ENCODE assay signal across 19 cellular contexts in genomic region chr18:43542016-43542415, GRCh38.
DNase-seq lines count a peak whose midpoint lies in the region; ATAC-seq lines count a peak whose summit lies in the region.
"Had no signal": no experiment of that assay in that cellular context is flagged by ENCODE, and none has a peak within 500 bp of the region (broad histone marks: within the 10 kb centered on the region; RNA-seq: fewer than 3 reads in every experiment).

No MANE protein-coding gene starts in this region.

- H3K18ac ChIP-seq in mesendoderm (ENCODE audit: low read length) (no peak overlapping the region), neuronal stem cell (ENCODE audit: low read length) (no peak overlapping the region)

- H3K9me3 ChIP-seq in neuronal stem cell (replicated peaks in 1 of 2; ENCODE audit: control insufficient read depth in 2 of 2, insufficient read depth in 1 of 2, low read depth in 1 of 2, low read length in 2 of 2), result no peaks in the 10 kb centered on the region
- H3K9me3 ChIP-seq: BLaER1 had no signal

- H3K79me2 ChIP-seq in mesendoderm (ENCODE audit: control insufficient read depth, insufficient read depth, low read length), result no peaks in the 10 kb centered on the region

- no peak overlapping the region for H4K8ac ChIP-seq in mesendoderm (ENCODE audit: low read depth, low read length)
- no peak overlapping the region for H4K8ac ChIP-seq in neuronal stem cell (ENCODE audit: low read depth, low read length)

- H3K4me3 ChIP-seq in mesendoderm (ENCODE audit: low read length) (no peak overlapping the region), neuronal stem cell (ENCODE audit: low read length in 2 of 2) (no peak overlapping the region)
- H3K4me3 ChIP-seq: BLaER1 had no signal

- H4K5ac ChIP-seq in mesendoderm (ENCODE audit: low read length), result no peak overlapping the region

- H2AK5ac ChIP-seq in mesendoderm (ENCODE audit: low read length) (no peak overlapping the region), neuronal stem cell (ENCODE audit: low read depth, low read length) (no peak overlapping the region)

- H3K9ac ChIP-seq in mesendoderm (ENCODE audit: low read length) (no peak overlapping the region), neuronal stem cell (ENCODE audit: low read depth, low read length, poor library complexity) (no peak overlapping the region)
- H3K9ac ChIP-seq: BLaER1 had no signal

- peak; percentile 20 for DNase-seq in COLO829 (ENCODE audit: low spot score)
- peak; percentile 1 for DNase-seq in NCI-H82 treated with DMSO at 0.1 percent for 48 hours (lab: John Stamatoyannopoulos, UW; ENCODE audit: unreplicated experiment)
- peak; percentile 60 for DNase-seq in SK-N-DZ (ENCODE audit: low spot score)
- peak; percentile 4 for DNase-seq in mesendoderm
- DNase-seq in amygdala (lab: John Stamatoyannopoulos, UW), result no peak
- no peak for DNase-seq in neuronal stem cell (ENCODE audit: low spot score)
- DNase-seq in NAMALWA (ENCODE audit: low spot score), result no peak
- DNase-seq: CD4-positive, CD25-positive, alpha-beta regulatory T cell; CD8-positive, alpha-beta T cell; DMS 273 treated with DMSO at 0.1 percent for 48 hours; DMS79; EL; GF-D8; GOT3; H7; HCEC 1CT had no signal

- H2BK12ac ChIP-seq in neuronal stem cell (ENCODE audit: low read length), result no peak overlapping the region

- H3K14ac ChIP-seq in neuronal stem cell (ENCODE audit: low read length), result no peak overlapping the region

- H2BK5ac ChIP-seq in mesendoderm (ENCODE audit: low read length) (no peak overlapping the region), neuronal stem cell (ENCODE audit: low read length) (no peak overlapping the region)

- H3K27me3 ChIP-seq in mesendoderm (ENCODE audit: insufficient read depth, low read length, poor library complexity), result no peaks in the 10 kb centered on the region
- no peaks in the 10 kb centered on the region for H3K27me3 ChIP-seq in neuronal stem cell (ENCODE audit: control insufficient read depth in 3 of 3, insufficient read depth in 3 of 3, low read depth in 1 of 3, low read length in 3 of 3)
- H3K27me3 ChIP-seq: BLaER1 had no signal

- no peak for ATAC-seq in GM21528 (IDR thresholded peaks at IDR 0.05; ENCODE audit: low FRiP score, unreplicated experiment)
- ATAC-seq: CD8-positive, alpha-beta T cell had no signal

- no peak overlapping the region for H3K4ac ChIP-seq in mesendoderm (ENCODE audit: low read depth, low read length)
- H3K4ac ChIP-seq in neuronal stem cell (ENCODE audit: low read length), result no peak overlapping the region

- H3K23ac ChIP-seq in mesendoderm (ENCODE audit: low read length), result no peak overlapping the region
- no peak overlapping the region for H3K23ac ChIP-seq in neuronal stem cell (ENCODE audit: low read depth, low read length, poor library complexity)

- H3K36me3 ChIP-seq in mesendoderm (ENCODE audit: control insufficient read depth, insufficient read depth, low read length) (no peaks in the 10 kb centered on the region), neuronal stem cell (replicated peaks in 1 of 2; ENCODE audit: control insufficient read depth in 2 of 2, insufficient read depth in 2 of 2, low read length in 2 of 2) (no peaks in the 10 kb centered on the region)
- H3K36me3 ChIP-seq: BLaER1 had no signal

- H4K91ac ChIP-seq in neuronal stem cell (ENCODE audit: low read depth, low read length, poor library complexity), result no peak overlapping the region

- H2BK120ac ChIP-seq in mesendoderm (ENCODE audit: low read depth, low read length) (no peak overlapping the region), neuronal stem cell (ENCODE audit: low read depth, low read length) (no peak overlapping the region)

- no CpG with 5 or more reads among the region's 6 CpGs for WGBS in mesendoderm (ENCODE audit: extremely low coverage, insufficient coverage, low lambda C conversion rate)
- WGBS in neuronal stem cell (ENCODE audit: extremely low coverage in 2 of 2, insufficient read length in 2 of 2, insufficient replicate concordance in 1 of 2), 2 donors, result no CpG with 5 or more reads among the region's 6 CpGs

- H3K56ac ChIP-seq in mesendoderm (ENCODE audit: low read length), result no peak overlapping the region

- H3K4me1 ChIP-seq in mesendoderm (ENCODE audit: control insufficient read depth, low read depth, low read length) (no peaks in the 10 kb centered on the region), neuronal stem cell (ENCODE audit: control insufficient read depth in 2 of 2, insufficient read depth in 1 of 2, low read depth in 1 of 2, low read length in 2 of 2) (no peaks in the 10 kb centered on the region)
- H3K4me1 ChIP-seq: BLaER1 had no signal

- H3K4me2 ChIP-seq in mesendoderm (ENCODE audit: low read length) (no peak overlapping the region), neuronal stem cell (ENCODE audit: insufficient read depth, low read length, poor library complexity, severe bottlenecking) (no peak overlapping the region)
- H3K4me2 ChIP-seq: BLaER1 had no signal

- H3K27ac ChIP-seq in mesendoderm (ENCODE audit: low read depth, low read length), result no peak overlapping the region
- no peak overlapping the region for H3K27ac ChIP-seq in neuronal stem cell (replicated peaks; ENCODE audit: low read length)
- H3K27ac ChIP-seq: BLaER1, C4-2B had no signal

- H2AFZ ChIP-seq in neuronal stem cell (ENCODE audit: low read length), result no peak overlapping the region

- H3K79me1 ChIP-seq in mesendoderm (ENCODE audit: low read length) (no peaks in the 10 kb centered on the region), neuronal stem cell (ENCODE audit: low read depth, low read length) (no peaks in the 10 kb centered on the region)

- H2BK15ac ChIP-seq in mesendoderm (replicated peaks; ENCODE audit: low read depth), result no peak overlapping the region
- H2BK15ac ChIP-seq in neuronal stem cell (ENCODE audit: low read length), result no peak overlapping the region

Comparison
In these comparisons a context has a peak if more than half of its experiments do, and no peak if none do; other contexts are left out.
1. DNase-seq: peak in COLO829 (single experiment), NCI-H82 treated with DMSO at 0.1 percent for 48 hours (single experiment), SK-N-DZ (single experiment) and mesendoderm (single experiment); none in amygdala (0 of 56), neuronal stem cell (single experiment) and NAMALWA (single experiment).